In the genomic region with DNA sequence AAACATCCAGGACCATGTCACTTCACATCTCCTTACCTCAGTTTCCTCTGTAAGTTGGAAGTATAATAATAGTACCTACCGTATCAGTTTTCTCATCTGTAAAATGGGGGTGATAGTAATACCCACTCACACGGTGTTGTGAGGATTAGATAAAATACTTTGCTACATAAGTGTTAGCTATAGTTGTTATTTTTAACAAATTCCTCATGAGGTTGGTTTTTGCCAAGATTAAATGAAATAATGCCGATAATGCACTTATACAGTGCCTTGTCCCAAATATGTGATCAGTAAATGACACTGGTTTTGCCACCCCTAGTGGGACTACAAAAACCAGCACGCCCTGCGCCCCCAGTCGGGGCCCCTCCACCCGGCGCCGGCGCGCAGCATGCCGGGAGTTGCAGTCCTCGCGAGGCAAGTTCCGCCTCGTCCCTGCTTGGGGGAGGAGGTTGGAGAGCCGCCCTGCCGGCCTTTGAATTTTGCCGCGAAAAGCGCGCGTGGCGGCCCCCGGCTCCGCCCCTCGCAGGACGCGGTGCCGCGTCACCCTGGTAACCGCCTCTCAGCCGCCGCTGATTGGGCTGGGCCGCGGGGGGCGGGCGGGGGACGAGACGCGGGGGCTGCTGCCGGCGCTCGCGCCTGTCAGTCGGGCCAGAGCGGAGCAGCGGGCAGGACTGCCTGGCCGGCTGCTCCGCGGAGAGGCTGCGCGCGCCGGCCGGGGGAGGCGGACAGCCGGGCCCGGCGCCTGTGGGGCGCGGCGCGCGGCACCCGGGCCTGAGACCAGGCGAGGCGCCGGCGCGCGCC, we compare ENCODE assay signal across 8 cellular contexts. TPM values are rescaled to one million over a fixed set of nuclear protein-coding genes. Genes with fewer than 3 reads are reported as not detected.
A peak's percentile ranks its signal among the peaks of the same experiment; 100 is the strongest.
DNase-seq lines count a peak whose midpoint lies in the region; ATAC-seq, FAIRE-seq and TF ChIP-seq lines count a peak whose summit lies in the region.

FAM222A (plus strand) TSS at position 639 of the 798 bp plus-strand sequence. CDS start 30,322 bp downstream, outside the sequence.

- H3K27me3 Mint-ChIP-seq in activated CD8-positive, alpha-beta memory T cell treated with anti-CD3 and anti-CD28 coated beads, Interleukin-2, amount 10 ng/mL, durations not matched to agents 7 days and 5 days = peaks cover 57% of the 10 kb centered on the region

- peak; percentile 97 for DNase-seq in COR-L47 (lab: John Stamatoyannopoulos, UW)
- peak; percentile 95 for DNase-seq in HT1080 (ENCODE audit: low read depth)
- DNase-seq in NOMO-1 treated with DMSO at 0.1 percent for 48 hours (lab: John Stamatoyannopoulos, UW; ENCODE audit: unreplicated experiment) = peak; percentile 93
- DNase-seq in activated CD8-positive, alpha-beta memory T cell treated with anti-CD3 and anti-CD28 coated beads, Interleukin-2, amount 10 ng/mL, durations not matched to agents 7 days and 5 days = peak; percentile 97
- peak; percentile 88 to 94 for DNase-seq in H1 (ENCODE audit: low read depth in 1 of 2, low spot score in 2 of 2)
- DNase-seq in mesenchymal stem cell = peak; percentile 95
- DNase-seq in stimulated activated CD8-positive, alpha-beta memory T cell treated with anti-CD3 and anti-CD28 coated beads, Interleukin-12 subunit alpha, Interleukin-12 subunit beta, amount 100 ng/mL, for 24 hours (ENCODE audit: extremely low read depth) = peak; percentile 93

- TF ChIP-seq RAD21 in H1 (IDR thresholded peaks at IDR 0.05 in 1 of 2, conservative IDR thresholded peaks at IDR 0.05 in 1 of 2; ENCODE audit: low read depth in 2 of 2, low read length in 2 of 2) = no peak

- CTCF ChIA-PET in activated CD8-positive, alpha-beta memory T cell treated with anti-CD3 and anti-CD28 coated beads, Interleukin-2, amount 10 ng/mL, durations not matched to agents 7 days and 5 days (lab: Charles Lee) = interaction anchor here (1.0 to 2.3 kb wide), 6 partner anchors 11 to 188 kb away, joined by 3 to 21 read pairs (median 5); no protein-coding TSS in a partner anchor
- CTCF ChIA-PET in H1 (lab: Charles Lee; ENCODE audit: partially characterized antibody) = interaction anchor here (1.0 to 7.4 kb wide), 8 partner anchors 13 to 115 kb away, joined by 3 to 64 read pairs (median 5); no protein-coding TSS in a partner anchor

- H3K14ac ChIP-seq in H1 (ENCODE audit: insufficient read length) (no peak within 1 kb of the TSS), mesenchymal stem cell (ENCODE audit: low read length in 2 of 2) (peak within 1 kb of the TSS in 1 of 2 experiments; percentile 69)

- H3K4me1 ChIP-seq in H1 (replicated peaks in 1 of 4; ENCODE audit: control insufficient read depth in 3 of 4, insufficient read depth in 4 of 4, low read length in 3 of 4) (peaks cover 4 to 23% (median 15%) of the 10 kb centered on the region in 4 experiments), mesenchymal stem cell (ENCODE audit: control insufficient read depth, insufficient read depth, low read depth, low read length) (peaks cover 8% of the 10 kb centered on the region)

- no peaks in the 10 kb centered on the region for H3K9me3 Mint-ChIP-seq in activated CD8-positive, alpha-beta memory T cell treated with anti-CD3 and anti-CD28 coated beads, Interleukin-2, amount 10 ng/mL, durations not matched to agents 7 days and 5 days (ENCODE audit: low read depth)

- peaks cover 9% of the 10 kb centered on the region; the same call in 1 of the 2 replicates for H3K23me2 ChIP-seq in H1 (ENCODE audit: low read depth, low read length)

- no peaks in the 10 kb centered on the region for H3K79me1 ChIP-seq in H1 (ENCODE audit: low read depth, low read length)
- H3K79me1 ChIP-seq in mesenchymal stem cell (replicated peaks; ENCODE audit: low read length, poor library complexity, severe bottlenecking) = no peaks in the 10 kb centered on the region

- peak within 1 kb of the TSS; percentile 36 to 67 (median 44) for H3K4me3 ChIP-seq in H1 (ENCODE audit: extremely low read depth in 1 of 4, insufficient read depth in 2 of 4, low read depth in 3 of 4, low read length in 4 of 4)
- H3K4me3 ChIP-seq in mesenchymal stem cell (ENCODE audit: insufficient read depth in 1 of 2, low read depth in 1 of 2, low read length in 2 of 2) = peak within 1 kb of the TSS; percentile 65

- H4K91ac ChIP-seq in H1 (replicated peaks; ENCODE audit: insufficient read length, low read length) (no peak within 1 kb of the TSS), mesenchymal stem cell (ENCODE audit: low read length) (peak within 1 kb of the TSS; percentile 44)

- H4K8ac ChIP-seq in H1 (ENCODE audit: extremely low read depth, insufficient read depth, low read length) (peak within 1 kb of the TSS; percentile 83), mesenchymal stem cell (ENCODE audit: low read length) (peak within 1 kb of the TSS; percentile 73)

- H3K23ac ChIP-seq in H1 (ENCODE audit: insufficient read length) (no peak within 1 kb of the TSS), mesenchymal stem cell (ENCODE audit: low read length in 2 of 2) (no peak within 1 kb of the TSS)

- H3K4ac ChIP-seq in H1 (replicated peaks; ENCODE audit: insufficient read length, low read depth, low read length) = no peak within 1 kb of the TSS
- H3K4ac ChIP-seq in mesenchymal stem cell (ENCODE audit: low read depth in 1 of 2, low read length in 2 of 2) = peak within 1 kb of the TSS in 1 of 2 experiments; percentile 11

- H3K36me3 Mint-ChIP-seq in activated CD8-positive, alpha-beta memory T cell treated with anti-CD3 and anti-CD28 coated beads, Interleukin-2, amount 10 ng/mL, durations not matched to agents 7 days and 5 days = no peaks in the 10 kb centered on the region

- no peaks in the 10 kb centered on the region for H3K79me2 ChIP-seq in H1 (ENCODE audit: control insufficient read depth in 1 of 2, insufficient read depth in 2 of 2, low read length in 2 of 2)

- H2AFZ ChIP-seq in H1 (ENCODE audit: low read length) (no peak within 1 kb of the TSS; the same call in 1 of the 2 replicates), mesenchymal stem cell (ENCODE audit: low read depth, low read length) (peak within 1 kb of the TSS; percentile 90)

- H2BK15ac ChIP-seq in H1 (ENCODE audit: low read length) (no peak within 1 kb of the TSS), mesenchymal stem cell (ENCODE audit: low read depth, poor library complexity, severe bottlenecking) (peak within 1 kb of the TSS; percentile 70)

- H2BK5ac ChIP-seq in H1 (ENCODE audit: low read depth, low read length) (no peak within 1 kb of the TSS), mesenchymal stem cell (ENCODE audit: low read depth, low read length, poor library complexity, severe bottlenecking) (no peak within 1 kb of the TSS)

- peaks cover 2 to 6% of the 10 kb centered on the region in 2 experiments for H4K20me1 ChIP-seq in H1 (replicated peaks in 1 of 2; ENCODE audit: control insufficient read depth in 1 of 2, insufficient read depth in 2 of 2, low read length in 2 of 2)

- FAIRE-seq in H1 (lab: Jason Lieb, UNC) = no peak

- H4K5ac ChIP-seq in H1 (ENCODE audit: insufficient read length, low read depth, low read length) = no peak within 1 kb of the TSS

- peaks cover 8% of the 10 kb centered on the region for H3K4me1 Mint-ChIP-seq in activated CD8-positive, alpha-beta memory T cell treated with anti-CD3 and anti-CD28 coated beads, Interleukin-2, amount 10 ng/mL, durations not matched to agents 7 days and 5 days

- H3K9me3 ChIP-seq in H1 (ENCODE audit: insufficient read depth in 2 of 2, low read depth in 1 of 2, low read length in 1 of 2) (no peaks in the 10 kb centered on the region), mesenchymal stem cell (ENCODE audit: control insufficient read depth, low read length) (no peaks in the 10 kb centered on the region)

- no peak within 1 kb of the TSS for H3K27ac Mint-ChIP-seq in activated CD8-positive, alpha-beta memory T cell treated with anti-CD3 and anti-CD28 coated beads, Interleukin-2, amount 10 ng/mL, durations not matched to agents 7 days and 5 days

- no peak within 1 kb of the TSS for H3K18ac ChIP-seq in H1 (ENCODE audit: extremely low read depth, low read length)
- peak within 1 kb of the TSS; percentile 45 to 64 for H3K18ac ChIP-seq in mesenchymal stem cell (ENCODE audit: low read depth in 1 of 2, low read length in 2 of 2)

- H3K27me3 ChIP-seq in H1 (replicated peaks in 1 of 4; ENCODE audit: control insufficient read depth in 3 of 4, extremely low read depth in 1 of 4, insufficient read depth in 3 of 4, low read length in 3 of 4) (peaks cover 4 to 52% (median 44%) of the 10 kb centered on the region in 4 experiments), mesenchymal stem cell (ENCODE audit: control insufficient read depth in 1 of 2, insufficient read depth in 1 of 2, low read length in 2 of 2) (peaks cover 66 to 78% of the 10 kb centered on the region in 2 experiments)

- H3K4me3 Mint-ChIP-seq in activated CD8-positive, alpha-beta memory T cell treated with anti-CD3 and anti-CD28 coated beads, Interleukin-2, amount 10 ng/mL, durations not matched to agents 7 days and 5 days = peak within 1 kb of the TSS; percentile 64

- peak in 1 of 2 experiments; percentile 52; a peak in 1 of 3 replicates for TF ChIP-seq EP300 in H1 (IDR thresholded peaks at IDR 0.05; ENCODE audit: borderline replicate concordance in 1 of 2, low read depth in 2 of 2, low read length in 2 of 2)

- H2BK12ac ChIP-seq in H1 (ENCODE audit: low read depth, low read length) (0 out of 2 replicates have a peak within 1 kb of the TSS, but pooled peaks have one; percentile 55), mesenchymal stem cell (ENCODE audit: low read length in 2 of 2) (no peak within 1 kb of the TSS)

- no peak within 1 kb of the TSS for H2BK120ac ChIP-seq in H1 (replicated peaks; ENCODE audit: low read depth, low read length)
- no peak within 1 kb of the TSS for H2BK120ac ChIP-seq in mesenchymal stem cell (ENCODE audit: low read depth, low read length)

- peak; percentile 84 for ATAC-seq in GM21367 (IDR thresholded peaks at IDR 0.05; ENCODE audit: unreplicated experiment)
- peak; percentile 91 for ATAC-seq in activated CD8-positive, alpha-beta memory T cell treated with anti-CD3 and anti-CD28 coated beads, Interleukin-2, amount 10 ng/mL, durations not matched to agents 7 days and 5 days

- 6% methylated on average over 34 of the region's 72 CpGs; no CpG with 5 or more reads in 1 of the 2 experiments for WGBS in H1 (ENCODE audit: extremely low coverage in 1 of 2, insufficient coverage in 1 of 2, insufficient read length in 1 of 2, insufficient replicate concordance in 2 of 2, low coverage in 1 of 2, low lambda C conversion rate in 2 of 2, missing lambda C conversion rate in 1 of 2), 2 experiments
- WGBS in mesenchymal stem cell = 0% methylated on average over 21 of the region's 72 CpGs

- no peak within 1 kb of the TSS for H3K56ac ChIP-seq in H1 (replicated peaks; ENCODE audit: insufficient read length, low read depth, low read length)

- H3K4me2 ChIP-seq in H1 (ENCODE audit: insufficient read depth in 1 of 2, low read depth in 2 of 2, low read length in 2 of 2) (peak within 1 kb of the TSS; percentile 56 to 77), mesenchymal stem cell (ENCODE audit: low read length, poor library complexity, severe bottlenecking) (peak within 1 kb of the TSS; percentile 84)

- TF ChIP-seq POLR2A in H1 (IDR thresholded peaks at IDR 0.05; ENCODE audit: control extremely low read depth in 1 of 2, low read depth in 2 of 2, low read length in 2 of 2) = peak in 1 of 2 experiments; percentile 63; a peak in 1 of 3 replicates

- H3K9ac ChIP-seq in H1 (replicated peaks in 1 of 4; ENCODE audit: extremely low read depth in 1 of 4, low read depth in 3 of 4, low read length in 3 of 4) = peak within 1 kb of the TSS in 2 of 4 experiments; percentile 47 to 75; a peak in 2 of 7 replicates
- no peak within 1 kb of the TSS for H3K9ac ChIP-seq in mesenchymal stem cell (ENCODE audit: low read length)

- H3K36me3 ChIP-seq in H1 (ENCODE audit: control insufficient read depth in 2 of 4, insufficient read depth in 4 of 4, low read length in 3 of 4) = no peaks in the 10 kb centered on the region
- no peaks in the 10 kb centered on the region for H3K36me3 ChIP-seq in mesenchymal stem cell (ENCODE audit: control insufficient read depth in 1 of 2, insufficient read depth in 2 of 2, low read depth in 1 of 2, low read length in 2 of 2)

- POLR2A ChIA-PET in H1 (lab: Charles Lee; ENCODE audit: partially characterized antibody) = interaction anchor here (0.7 to 1.4 kb wide), 6 partner anchors 15 to 116 kb away, joined by 3 to 6 read pairs (median 4); no protein-coding TSS in a partner anchor

- H2AK5ac ChIP-seq in H1 (ENCODE audit: low read depth, low read length) (no peak within 1 kb of the TSS), mesenchymal stem cell (ENCODE audit: low read length, severe bottlenecking) (no peak within 1 kb of the TSS)

- H3K27ac ChIP-seq in H1 (ENCODE audit: low read depth, low read length) (no peak within 1 kb of the TSS), mesenchymal stem cell (ENCODE audit: low read length, poor library complexity, severe bottlenecking) (no peak within 1 kb of the TSS)

- no peak for TF ChIP-seq CTCF in H1 (IDR thresholded peaks at IDR 0.05; ENCODE audit: control extremely low read depth in 1 of 3, insufficient read depth in 1 of 3, low read depth in 1 of 3, low read length in 3 of 3)

- peak within 1 kb of the TSS; percentile 61; the same call in 1 of the 2 replicates for H2BK20ac ChIP-seq in H1 (ENCODE audit: low read length)

RNA-seq across cellular contexts. Expression of gene FAM222A, which starts in this region (rescaled TPM):
- total RNA-seq in HT1080 (2014; rRNA removed; shearing (Covaris generic)) = 1.9 TPM in 2 replicates
- polyA plus RNA-seq in HT1080 (2015; cell fraction: cytosol; rRNA removed) = 0.68 and 0.78 TPM in 2 replicates
- polyA plus RNA-seq in HT1080 (2015; cell fraction: nucleus; rRNA removed) = 0.24 and 0.62 TPM in 2 replicates
- total RNA-seq in activated CD8-positive, alpha-beta memory T cell treated with anti-CD3 and anti-CD28 coated beads, Interleukin-2, amount 10 ng/mL, durations not matched to agents 7 days and 5 days = 1 to 10 TPM in 1 of 2 experiments, under 1 TPM in 1; 0.70 to 1.6 TPM
- total RNA-seq in H1 (2021; fragmentation: NEBNext Ultra II Directional; extraction: Animal tissue kit (Norgen Biotek cat#: 25700)) = 1.1 and 1.5 TPM in 2 replicates
- polyA plus RNA-seq in H1 (2011; rRNA removed) = 0.94 and 1.6 TPM in 2 replicates
- 0.85 TPM for polyA plus RNA-seq in H1 (2011; cell fraction: cytosol; rRNA removed)
- polyA plus RNA-seq in H1 (2011; cell fraction: nucleus; rRNA removed) = 0.93 TPM
- polyA plus RNA-seq in H1 (2012, experiment 1 of 2) = 0.81 to 1.1 TPM (median 0.88 TPM) in 4 replicates
- 0.91 TPM for polyA plus RNA-seq in H1 (2012, experiment 2 of 2)
- polyA plus RNA-seq in H1 (2013, experiment 1 of 2) = 1.1 TPM
- polyA plus RNA-seq in H1 (2013, experiment 2 of 2) = 1.1 TPM
- polyA minus RNA-seq in H1 (2011; rRNA and poly(A)+ RNA removed) = 0.61 and 0.95 TPM in 2 replicates
- polyA minus RNA-seq in H1 (2011; cell fraction: cytosol; rRNA and poly(A)+ RNA removed) = 1.9 TPM
- 2.7 TPM for polyA minus RNA-seq in H1 (2011; cell fraction: nucleus; rRNA and poly(A)+ RNA removed)
- polyA plus RNA-seq in mesenchymal stem cell (2013, experiment 1 of 2) = 2.8 TPM
- 2.5 TPM for polyA plus RNA-seq in mesenchymal stem cell (2013, experiment 2 of 2)
